9 cellular contexts compared by ENCODE assay signal in genomic region chr1:47432071-47433036, GRCh38. TPM values are rescaled to one million over a fixed set of nuclear protein-coding genes. Genes with fewer than 3 reads are reported as not detected.
A peak's percentile ranks its signal among the peaks of the same experiment; 100 is the strongest.
DNase-seq lines count a peak whose midpoint lies in the region; ATAC-seq and TF ChIP-seq lines count a peak whose summit lies in the region.
"Had no signal": no experiment of that assay in that cellular context is flagged by ENCODE, and none has a peak within 500 bp of the region (broad histone marks: within the 10 kb centered on the region; RNA-seq: fewer than 3 reads in every experiment).

No MANE protein-coding gene starts in this region.

- H3K4me1 ChIP-seq in mucosa of descending colon (ENCODE audit: low read depth) = peaks cover 12% of the 10 kb centered on the region

- ATAC-seq in GM21786 (IDR thresholded peaks at IDR 0.05; ENCODE audit: unreplicated experiment) (peak; percentile 40), mucosa of descending colon (peak; percentile 75), HG03280 (IDR thresholded peaks at IDR 0.05; ENCODE audit: unreplicated experiment) (no peak)

- H3K4me3 ChIP-seq in epithelial cell of proximal tubule (ENCODE audit: low read depth, low read length) (no peak overlapping the region), mucosa of descending colon (no peak overlapping the region)

- intact Hi-C loops in mucosa of descending colon (cut with DNase I, micrococcal nuclease) = loop anchor here in 1 of 2 donors (5.0 kb wide), 1 partner anchor 275 kb away; no protein-coding TSS in a partner anchor

- no peaks in the 10 kb centered on the region for H3K9me3 ChIP-seq in mucosa of descending colon

- DNase-seq in CD1c-positive myeloid dendritic cell (ENCODE audit: extremely low spot score) = peak; percentile 85
- peak; percentile 30 for DNase-seq in NCI-H82 treated with DMSO at 0.1 percent for 48 hours (lab: John Stamatoyannopoulos, UW; ENCODE audit: unreplicated experiment)
- DNase-seq in activated T-cell treated with anti-CD3 and anti-CD28 coated beads for 1 hour (ENCODE audit: low read depth) = peak; percentile 57
- no peak for DNase-seq in epithelial cell of proximal tubule (ENCODE audit: low read depth)
- DNase-seq in mucosa of descending colon = peak; percentile 84 to 95 (median 88)
- peak; percentile 63 for DNase-seq in stromal cell of bone marrow (ENCODE audit: low read depth)

- TF ChIP-seq CTCF in epithelial cell of proximal tubule (conservative IDR thresholded peaks at IDR 0.05; ENCODE audit: low read depth, low read length) (peak; percentile 90), mucosa of descending colon (IDR thresholded peaks at IDR 0.05) (peak; percentile 52)

- H3K36me3 ChIP-seq in mucosa of descending colon (ENCODE audit: low read depth) = no peaks in the 10 kb centered on the region

RNA-seq across cellular contexts. Expression of gene FOXD2, which starts 5.5 kb away (rescaled TPM):
- total RNA-seq in epithelial cell of proximal tubule (0.14 TPM in 1 of 2 replicates, not detected in the other), mucosa of descending colon (10 to 100 TPM in 2 of 3 donors, 1 to 10 TPM in 1; 7.7 to 24.8 (median 17.1) TPM)

RNA-seq across cellular contexts. Expression of gene FOXE3, which starts 16.3 kb away (rescaled TPM):
- total RNA-seq in epithelial cell of proximal tubule (not detected in 2 replicates), mucosa of descending colon (under 1 TPM in 2 of 3 donors, not detected in 1; 0.23 to 0.39 TPM)
- total RNA-seq: HT1080 had no signal
